ENCODE assay signal across 23 cellular contexts in the genomic region with DNA sequence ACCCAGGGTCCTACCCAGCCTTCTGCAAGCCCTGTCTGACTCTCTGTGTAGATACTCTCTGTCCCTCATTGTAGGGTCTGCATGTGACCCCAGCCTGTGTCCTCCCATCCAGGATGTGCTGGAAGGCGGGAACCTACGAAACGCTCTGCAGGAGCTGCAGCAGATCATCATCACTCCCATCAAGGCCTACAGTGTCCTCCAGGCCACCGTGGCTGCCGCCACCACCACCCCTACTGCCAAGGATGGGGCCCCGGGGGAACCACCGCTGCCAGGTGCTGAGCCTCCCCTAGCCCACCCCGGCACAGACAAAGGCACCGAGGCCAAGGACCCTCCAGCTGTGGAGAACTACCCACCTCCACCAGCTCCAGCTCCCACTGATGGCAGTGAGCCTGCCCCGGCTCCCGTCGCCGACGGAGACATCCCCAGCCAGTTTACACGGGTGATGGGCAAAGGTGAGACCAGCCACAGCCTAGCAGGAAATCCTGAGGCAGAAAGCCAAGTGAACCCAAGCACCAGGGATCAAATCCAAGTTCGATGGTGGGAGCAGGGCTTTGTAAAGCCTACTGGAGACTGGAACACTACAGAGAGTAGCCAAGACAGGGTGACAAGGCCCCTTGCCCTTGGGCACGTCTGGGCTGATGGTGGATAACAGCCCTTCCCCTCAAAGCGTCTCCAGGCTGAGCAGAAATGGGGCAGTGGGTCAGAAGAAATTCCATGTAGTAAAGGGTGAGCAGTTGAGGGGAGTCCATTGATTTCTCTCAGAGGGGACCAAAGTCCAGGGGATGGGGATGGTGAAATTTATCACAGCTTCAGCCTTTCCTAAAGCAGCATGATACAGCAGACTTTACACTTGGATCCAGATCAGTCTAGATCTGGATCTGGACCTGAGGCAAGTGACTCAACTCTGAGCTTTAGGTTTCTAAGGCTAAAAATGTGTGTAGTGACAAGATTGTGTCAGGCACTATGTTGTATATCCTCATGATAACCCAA. TPM values are rescaled to one million over a fixed set of nuclear protein-coding genes. Genes with fewer than 3 reads are reported as not detected.
DNase-seq lines count a peak whose midpoint lies in the region; ATAC-seq, FAIRE-seq and TF ChIP-seq lines count a peak whose summit lies in the region.
"Had no signal": no experiment of that assay in that cellular context is flagged by ENCODE, and none has a peak within 500 bp of the region (broad histone marks: within the 10 kb centered on the region; RNA-seq: fewer than 3 reads in every experiment).

No MANE protein-coding gene starts in this region.

- H2AFZ ChIP-seq in GM23248 (no peak overlapping the region), HepG2 (ENCODE audit: low read length) (no peak overlapping the region), osteoblast (ENCODE audit: low read length) (no peak overlapping the region)
- H2AFZ ChIP-seq: PC-9 had no signal

- no peaks in the 10 kb centered on the region for H3K27me3 Mint-ChIP-seq in T-helper 17 cell
- peaks cover 2% of the 10 kb centered on the region for H3K27me3 Mint-ChIP-seq in glutamatergic neuron (ENCODE audit: unreplicated experiment)
- H3K27me3 Mint-ChIP-seq: CD4-positive, alpha-beta memory T cell had no signal

- no TSS peak for BruUV-seq in HepG2 (replicated peaks; lab: Mats Ljungman, UMichigan)

- POLR2A ChIA-PET in HepG2 (lab: Yijun Ruan, JAX), result interaction anchor here (0.9 to 1.5 kb wide), 5 partner anchors 10 to 58 kb away, joined by 4 to 9 read pairs (median 5); a partner anchor contains a TSS

- intact Hi-C loops in HepG2 (cut with micrococcal nuclease; ENCODE audit: unreplicated experiment), result no loop called here

- H3K27me3 ChIP-seq in GM23248 (replicated peaks; ENCODE audit: insufficient read depth) (no peaks in the 10 kb centered on the region), HepG2 (ENCODE audit: control insufficient read depth in 1 of 2, insufficient read depth in 2 of 2, low read length in 2 of 2) (no peaks in the 10 kb centered on the region), osteoblast (ENCODE audit: insufficient read depth, low read length) (no peaks in the 10 kb centered on the region)
- H3K27me3 ChIP-seq: BLaER1 had no signal

- DNase-seq in GM23248, result peak; percentile 50
- DNase-seq in T-helper 17 cell, result no peak
- DNase-seq in HepG2 (ENCODE audit: low spot score), result peak; percentile 28
- DNase-seq in osteoblast (ENCODE audit: insufficient read length, low spot score, missing footprints), result peak; percentile 79
- no peak for DNase-seq in glutamatergic neuron
- DNase-seq in germinal center (ENCODE audit: low spot score), result no peak
- no peak for DNase-seq in NCI-H2171 treated with DMSO at 0.1 percent for 48 hours (lab: John Stamatoyannopoulos, UW)
- no peak for DNase-seq in OCI-M2 (lab: John Stamatoyannopoulos, UW; ENCODE audit: unreplicated experiment)
- DNase-seq: CD4-positive, alpha-beta memory T cell; DND-41; GOT3; Karpas-422; NCI-H1694 treated with DMSO at 0.1 percent for 48 hours; NCI-H2081 treated with DMSO at 0.1 percent for 48 hours; NCI-H446; NCI-H526; PC-9; RPMI8226; SHP77 treated with DMSO at 0.1 percent for 48 hours had no signal

- H3K79me2 ChIP-seq in GM23248 (ENCODE audit: insufficient read depth) (peaks cover 27% of the 10 kb centered on the region), HepG2 (ENCODE audit: insufficient read depth, low read length) (no peaks in the 10 kb centered on the region), osteoblast (ENCODE audit: insufficient read depth, low read length) (peaks cover 21% of the 10 kb centered on the region)

- H3K4me3 ChIP-seq in GM23248, result no peak overlapping the region
- H3K4me3 ChIP-seq in HepG2 (replicated peaks in 1 of 3; ENCODE audit: insufficient read depth in 1 of 3, low read depth in 2 of 3, low read length in 3 of 3), result no peak overlapping the region
- no peak overlapping the region for H3K4me3 ChIP-seq in osteoblast (ENCODE audit: insufficient read depth, low read length)
- H3K4me3 ChIP-seq: A549, BLaER1, GM12878, PC-9, SK-N-MC had no signal

- no peaks in the 10 kb centered on the region for H3K9me2 ChIP-seq in GM23248 (ENCODE audit: insufficient read depth)

- H3K4me2 ChIP-seq in GM23248 (ENCODE audit: unreplicated experiment) (no peak overlapping the region), HepG2 (ENCODE audit: low read depth, low read length) (0 out of 2 replicates have a peak overlapping the region, but pooled peaks have one; percentile 11), osteoblast (ENCODE audit: insufficient read depth, low read length) (no peak overlapping the region)
- H3K4me2 ChIP-seq: A549, BLaER1, PC-9 had no signal

- H3K9ac ChIP-seq in GM23248 (no peak overlapping the region), HepG2 (ENCODE audit: insufficient read depth, low read depth, low read length) (no peak overlapping the region)
- H3K9ac ChIP-seq: BLaER1 had no signal

- H4K20me1 ChIP-seq in GM23248 (ENCODE audit: insufficient read depth), result no peaks in the 10 kb centered on the region
- H4K20me1 ChIP-seq in HepG2 (ENCODE audit: insufficient read depth, low read length), result no peaks in the 10 kb centered on the region
- H4K20me1 ChIP-seq in osteoblast (ENCODE audit: insufficient read depth, low read length), result peaks cover 3% of the 10 kb centered on the region

- peaks cover 47% of the 10 kb centered on the region for H3K36me3 ChIP-seq in GM23248 (ENCODE audit: low read depth)
- H3K36me3 ChIP-seq in HepG2 (replicated peaks in 1 of 2; ENCODE audit: control insufficient read depth in 1 of 2, insufficient read depth in 2 of 2, low read length in 2 of 2), result peaks cover 49 to 90% of the 10 kb centered on the region in 2 experiments
- H3K36me3 ChIP-seq in osteoblast (ENCODE audit: insufficient read depth, low read length), result peaks cover 82% of the 10 kb centered on the region

- no peaks in the 10 kb centered on the region for H3K9me3 ChIP-seq in GM23248 (ENCODE audit: low read depth)
- no peaks in the 10 kb centered on the region for H3K9me3 ChIP-seq in T-helper 17 cell (ENCODE audit: control insufficient read depth, low read length, poor library complexity, severe bottlenecking)
- no peaks in the 10 kb centered on the region for H3K9me3 ChIP-seq in HepG2 (ENCODE audit: low read length)
- H3K9me3 ChIP-seq in osteoblast (ENCODE audit: low read depth, low read length), result no peaks in the 10 kb centered on the region
- H3K9me3 ChIP-seq: A549, BLaER1 had no signal

- TF ChIP-seq POLR2A in HepG2 (IDR thresholded peaks at IDR 0.05; ENCODE audit: insufficient read depth in 1 of 2, low read depth in 2 of 2, low read length in 2 of 2), result no peak

- 93 to 97% methylated on average over 18 of the region's 18 CpGs for WGBS in GM23248 (ENCODE audit: low coverage in 1 of 2, low lambda C conversion rate in 2 of 2, missing lambda C conversion rate in 2 of 2), 2 experiments
- WGBS in HepG2 (ENCODE audit: low lambda C conversion rate), result 37% methylated on average over 4 of the region's 18 CpGs

- CTCF ChIA-PET in HepG2 (lab: Yijun Ruan, JAX; ENCODE audit: low intra/inter-chr PET ratio, low total read pairs), result no interaction called here

- no peak for ATAC-seq in T-helper 17 cell
- ATAC-seq in HepG2, result peak; percentile 69
- ATAC-seq: A549, GM12878 had no signal

- H3K4me1 ChIP-seq in GM23248 (ENCODE audit: insufficient read depth) (peaks cover 11% of the 10 kb centered on the region), HepG2 (ENCODE audit: insufficient read depth, low read length) (peaks cover 19% of the 10 kb centered on the region), osteoblast (ENCODE audit: insufficient read depth, low read length) (peaks cover 15% of the 10 kb centered on the region)
- H3K4me1 ChIP-seq: A549, BLaER1 had no signal

- H3F3A ChIP-seq in GM23248 (ENCODE audit: insufficient read depth), result peaks cover 26% of the 10 kb centered on the region

- H3K27ac ChIP-seq in GM23248 (peak overlapping the region; percentile 42), HepG2 (ENCODE audit: extremely low read length, insufficient read depth, low read length) (peak overlapping the region; percentile 69), osteoblast (ENCODE audit: low read depth, low read length) (peak overlapping the region; percentile 27)
- H3K27ac ChIP-seq: A549, BLaER1, PC-9, SK-N-MC had no signal

- no peak for TF ChIP-seq CTCF in HepG2 (CRISPR knock-in tag; IDR thresholded peaks at IDR 0.05)
- no peak for TF ChIP-seq CTCF in osteoblast (IDR thresholded peaks at IDR 0.05; ENCODE audit: extremely low read depth, low read depth, low read length)
- TF ChIP-seq CTCF in glutamatergic neuron (IDR thresholded peaks at IDR 0.05; ENCODE audit: partially characterized antibody, unreplicated experiment), result no peak

- H3K27ac Mint-ChIP-seq in T-helper 17 cell (no peak overlapping the region), glutamatergic neuron (ENCODE audit: unreplicated experiment) (no peak overlapping the region)

- in situ Hi-C loops in GM23248 (cut with MboI) (no loop called here), HepG2 (cut with HindIII; ENCODE audit: extremely low pct_ligation_motif_present, low pct_unique_long_range_greater_than_20kb) (no loop called here)

- H3K4me3 Mint-ChIP-seq in T-helper 17 cell, result peak overlapping the region; percentile 7
- no peak overlapping the region for H3K4me3 Mint-ChIP-seq in glutamatergic neuron (ENCODE audit: unreplicated experiment)
- H3K4me3 Mint-ChIP-seq: CD4-positive, alpha-beta memory T cell had no signal

- H3K36me3 Mint-ChIP-seq in T-helper 17 cell (ENCODE audit: low read depth), result peaks cover 27% of the 10 kb centered on the region
- peaks cover 14% of the 10 kb centered on the region for H3K36me3 Mint-ChIP-seq in glutamatergic neuron (ENCODE audit: unreplicated experiment)

- TF ChIP-seq EP300 in HepG2 (IDR thresholded peaks at IDR 0.05; ENCODE audit: low read depth in 2 of 2, low read length in 2 of 2) (no peak), HepG2 (CRISPR knock-in tag; IDR thresholded peaks at IDR 0.05; ENCODE audit: borderline replicate concordance) (no peak)

- no peak for FAIRE-seq in HepG2 (lab: Jason Lieb, UNC)
- FAIRE-seq: GM12878 had no signal

- H3K4me1 Mint-ChIP-seq in T-helper 17 cell, result peaks cover 8% of the 10 kb centered on the region
- no peaks in the 10 kb centered on the region for H3K4me1 Mint-ChIP-seq in glutamatergic neuron (ENCODE audit: low read depth, unreplicated experiment)

- no peak for TF ChIP-seq RAD21 in HepG2 (CRISPR knock-in tag; IDR thresholded peaks at IDR 0.05)

- peaks cover 7% of the 10 kb centered on the region for H3K9me3 Mint-ChIP-seq in glutamatergic neuron (ENCODE audit: unreplicated experiment)
- H3K9me3 Mint-ChIP-seq: CD4-positive, alpha-beta memory T cell had no signal

RNA-seq across cellular contexts. Expression of a gene that starts 13.2 kb away (rescaled TPM):
- total RNA-seq in GM23248 (2014; rRNA removed; shearing (Covaris generic)), result 45.3 and 51.2 TPM in 2 replicates
- polyA plus RNA-seq in GM23248 (2016; fragmentation: Nextera tagmentation; extraction: Ambion mirVana), result 44.2 and 44.5 TPM in 2 replicates
- total RNA-seq in T-helper 17 cell, result 100 to 1,000 TPM; 113 to 127 TPM
- 30.2 and 31.0 TPM in 2 replicates for total RNA-seq in HepG2 (2016; rRNA removed; fragmentation: Illumina TruSeq; extraction: Trizol)
- total RNA-seq in HepG2 (2016; cell fraction: cytosol; rRNA removed; fragmentation: Illumina TruSeq; extraction: Trizol; ENCODE audit: low read depth), result 4.3 and 4.6 TPM in 2 replicates
- total RNA-seq in HepG2 (2016; cell fraction: insoluble cytoplasmic fraction; rRNA removed; fragmentation: Illumina TruSeq; extraction: Trizol), result 25.2 and 33.6 TPM in 2 replicates
- 7.2 and 8.9 TPM in 2 replicates for total RNA-seq in HepG2 (2016; cell fraction: membrane; rRNA removed; fragmentation: Illumina TruSeq; extraction: Trizol)
- 17.1 and 20.6 TPM in 2 replicates for total RNA-seq in HepG2 (2016; cell fraction: nucleus; rRNA removed; fragmentation: Illumina TruSeq; extraction: Trizol)
- polyA plus RNA-seq in HepG2 (2011; rRNA removed), result 30.3 and 31.1 TPM in 2 replicates
- polyA plus RNA-seq in HepG2 (2011; cell fraction: cytosol; rRNA removed), result 23.2 and 28.5 TPM in 2 replicates
- 46.4 and 51.2 TPM in 2 replicates for polyA plus RNA-seq in HepG2 (2011; cell fraction: nucleus; rRNA removed)
- polyA plus RNA-seq in HepG2 (2012), result 31.0 and 32.0 TPM in 2 replicates
- polyA plus RNA-seq in HepG2 (2016; cell fraction: cytosol; fragmentation: Illumina TruSeq; extraction: Trizol; ENCODE audit: low read depth), result 4.2 and 4.5 TPM in 2 replicates
- polyA plus RNA-seq in HepG2 (2016; cell fraction: insoluble cytoplasmic fraction; fragmentation: Illumina TruSeq; extraction: Trizol; ENCODE audit: low read depth), result 45.7 and 53.2 TPM in 2 replicates
- polyA plus RNA-seq in HepG2 (2016; cell fraction: membrane; fragmentation: Illumina TruSeq; extraction: Trizol; ENCODE audit: low read depth), result 7.1 and 7.8 TPM in 2 replicates
- 51.5 and 52.7 TPM in 2 replicates for polyA plus RNA-seq in HepG2 (2016; cell fraction: nucleus; fragmentation: Illumina TruSeq; extraction: Trizol; ENCODE audit: insufficient read depth, low read depth)
- polyA minus RNA-seq in HepG2 (2011; rRNA and poly(A)+ RNA removed; ENCODE audit: low replicate concordance), result 32.5 and 51.4 TPM in 2 replicates
- polyA minus RNA-seq in HepG2 (2011; cell fraction: cytosol; rRNA and poly(A)+ RNA removed), result 17.1 and 19.9 TPM in 2 replicates
- 30.1 and 33.9 TPM in 2 replicates for polyA minus RNA-seq in HepG2 (2011; cell fraction: nucleus; rRNA and poly(A)+ RNA removed)
- total RNA-seq in osteoblast, result 29.3 and 29.8 TPM in 2 replicates
- total RNA-seq in glutamatergic neuron (ENCODE audit: unreplicated experiment), result 36.2 TPM

RNA-seq across cellular contexts. Expression of a gene that starts 13.5 kb away (rescaled TPM):
- total RNA-seq in GM23248 (2014; rRNA removed; shearing (Covaris generic)), result 27.7 and 29.6 TPM in 2 replicates
- polyA plus RNA-seq in GM23248 (2016; fragmentation: Nextera tagmentation; extraction: Ambion mirVana) (34.9 and 39.2 TPM in 2 replicates), HepG2 (2011; rRNA removed) (19.7 and 23.7 TPM in 2 replicates)
- total RNA-seq in T-helper 17 cell (10 to 100 TPM; 43.4 to 43.6 TPM), HepG2 (2016; rRNA removed; fragmentation: Illumina TruSeq; extraction: Trizol) (14.0 and 18.1 TPM in 2 replicates), osteoblast (19.9 and 23.0 TPM in 2 replicates), glutamatergic neuron (ENCODE audit: unreplicated experiment) (30.1 TPM)
- 3.3 and 3.4 TPM in 2 replicates for total RNA-seq in HepG2 (2016; cell fraction: cytosol; rRNA removed; fragmentation: Illumina TruSeq; extraction: Trizol; ENCODE audit: low read depth)
- total RNA-seq in HepG2 (2016; cell fraction: insoluble cytoplasmic fraction; rRNA removed; fragmentation: Illumina TruSeq; extraction: Trizol), result 14.6 and 16.5 TPM in 2 replicates
- 8.2 and 8.3 TPM in 2 replicates for total RNA-seq in HepG2 (2016; cell fraction: membrane; rRNA removed; fragmentation: Illumina TruSeq; extraction: Trizol)
- total RNA-seq in HepG2 (2016; cell fraction: nucleus; rRNA removed; fragmentation: Illumina TruSeq; extraction: Trizol), result 6.8 and 6.9 TPM in 2 replicates
- 23.2 and 27.9 TPM in 2 replicates for polyA plus RNA-seq in HepG2 (2011; cell fraction: cytosol; rRNA removed)
- polyA plus RNA-seq in HepG2 (2011; cell fraction: nucleus; rRNA removed), result 16.6 and 20.4 TPM in 2 replicates
- 12.2 and 13.4 TPM in 2 replicates for polyA plus RNA-seq in HepG2 (2012)
- 3.1 TPM in 2 replicates for polyA plus RNA-seq in HepG2 (2016; cell fraction: cytosol; fragmentation: Illumina TruSeq; extraction: Trizol; ENCODE audit: low read depth)
- polyA plus RNA-seq in HepG2 (2016; cell fraction: insoluble cytoplasmic fraction; fragmentation: Illumina TruSeq; extraction: Trizol; ENCODE audit: low read depth), result 18.4 and 20.3 TPM in 2 replicates
- polyA plus RNA-seq in HepG2 (2016; cell fraction: membrane; fragmentation: Illumina TruSeq; extraction: Trizol; ENCODE audit: low read depth), result 6.3 and 7.9 TPM in 2 replicates
- polyA plus RNA-seq in HepG2 (2016; cell fraction: nucleus; fragmentation: Illumina TruSeq; extraction: Trizol; ENCODE audit: insufficient read depth, low read depth), result 14.1 and 15.8 TPM in 2 replicates
- 44.1 and 48.3 TPM in 2 replicates for polyA minus RNA-seq in HepG2 (2011; rRNA and poly(A)+ RNA removed; ENCODE audit: low replicate concordance)
- polyA minus RNA-seq in HepG2 (2011; cell fraction: cytosol; rRNA and poly(A)+ RNA removed), result 10.6 and 11.3 TPM in 2 replicates
- 10.1 and 13.1 TPM in 2 replicates for polyA minus RNA-seq in HepG2 (2011; cell fraction: nucleus; rRNA and poly(A)+ RNA removed)

RNA-seq across cellular contexts. Expression of a gene that starts 29.0 kb away (rescaled TPM):
- 7.0 and 13.9 TPM in 2 replicates for total RNA-seq in GM23248 (2014; rRNA removed; shearing (Covaris generic))
- polyA plus RNA-seq in GM23248 (2016; fragmentation: Nextera tagmentation; extraction: Ambion mirVana) (86.2 and 86.6 TPM in 2 replicates), HepG2 (2011; rRNA removed) (1.4 and 2.1 TPM in 2 replicates)
- total RNA-seq in T-helper 17 cell (1,000 to 10,000 TPM; 1,082 to 1,318 TPM), HepG2 (2016; rRNA removed; fragmentation: Illumina TruSeq; extraction: Trizol) (0.81 and 1.7 TPM in 2 replicates), osteoblast (6.2 and 6.5 TPM in 2 replicates), glutamatergic neuron (ENCODE audit: unreplicated experiment) (3.1 TPM)
- 1.2 and 1.4 TPM in 2 replicates for total RNA-seq in HepG2 (2016; cell fraction: cytosol; rRNA removed; fragmentation: Illumina TruSeq; extraction: Trizol; ENCODE audit: low read depth)
- 0.52 and 1.3 TPM in 2 replicates for total RNA-seq in HepG2 (2016; cell fraction: insoluble cytoplasmic fraction; rRNA removed; fragmentation: Illumina TruSeq; extraction: Trizol)
- total RNA-seq in HepG2 (2016; cell fraction: membrane; rRNA removed; fragmentation: Illumina TruSeq; extraction: Trizol), result 1.9 and 2.1 TPM in 2 replicates
- total RNA-seq in HepG2 (2016; cell fraction: nucleus; rRNA removed; fragmentation: Illumina TruSeq; extraction: Trizol), result 1.1 and 2.6 TPM in 2 replicates
- polyA plus RNA-seq in HepG2 (2011; cell fraction: cytosol; rRNA removed), result 2.1 TPM in 2 replicates
- 10.8 and 12.7 TPM in 2 replicates for polyA plus RNA-seq in HepG2 (2011; cell fraction: nucleus; rRNA removed)
- polyA plus RNA-seq in HepG2 (2012), result 9.4 and 10.6 TPM in 2 replicates
- polyA plus RNA-seq in HepG2 (2016; cell fraction: cytosol; fragmentation: Illumina TruSeq; extraction: Trizol; ENCODE audit: low read depth), result 1.1 and 1.3 TPM in 2 replicates
- 2.3 and 4.1 TPM in 2 replicates for polyA plus RNA-seq in HepG2 (2016; cell fraction: insoluble cytoplasmic fraction; fragmentation: Illumina TruSeq; extraction: Trizol; ENCODE audit: low read depth)
- polyA plus RNA-seq in HepG2 (2016; cell fraction: membrane; fragmentation: Illumina TruSeq; extraction: Trizol; ENCODE audit: low read depth), result 1.9 and 2.8 TPM in 2 replicates
- 6.2 and 8.4 TPM in 2 replicates for polyA plus RNA-seq in HepG2 (2016; cell fraction: nucleus; fragmentation: Illumina TruSeq; extraction: Trizol; ENCODE audit: insufficient read depth, low read depth)
- polyA minus RNA-seq in HepG2 (2011; rRNA and poly(A)+ RNA removed; ENCODE audit: low replicate concordance), result 4.1 and 5.5 TPM in 2 replicates
- 7.8 and 9.2 TPM in 2 replicates for polyA minus RNA-seq in HepG2 (2011; cell fraction: cytosol; rRNA and poly(A)+ RNA removed)
- polyA minus RNA-seq in HepG2 (2011; cell fraction: nucleus; rRNA and poly(A)+ RNA removed), result 4.1 and 6.0 TPM in 2 replicates

RNA-seq across cellular contexts. Expression of a gene that starts 34.8 kb away (rescaled TPM):
- 12.0 and 17.5 TPM in 2 replicates for total RNA-seq in GM23248 (2014; rRNA removed; shearing (Covaris generic))
- polyA plus RNA-seq in GM23248 (2016; fragmentation: Nextera tagmentation; extraction: Ambion mirVana), result 12.2 and 13.5 TPM in 2 replicates
- total RNA-seq in T-helper 17 cell, result 100 to 1,000 TPM; 119 to 129 TPM
- total RNA-seq in HepG2 (2016; rRNA removed; fragmentation: Illumina TruSeq; extraction: Trizol), result 3.6 and 5.2 TPM in 2 replicates
- total RNA-seq in HepG2 (2016; cell fraction: cytosol; rRNA removed; fragmentation: Illumina TruSeq; extraction: Trizol; ENCODE audit: low read depth), result 0.51 and 1.9 TPM in 2 replicates
- total RNA-seq in HepG2 (2016; cell fraction: insoluble cytoplasmic fraction; rRNA removed; fragmentation: Illumina TruSeq; extraction: Trizol), result 3.1 and 4.0 TPM in 2 replicates
- total RNA-seq in HepG2 (2016; cell fraction: membrane; rRNA removed; fragmentation: Illumina TruSeq; extraction: Trizol), result 2.0 and 3.5 TPM in 2 replicates
- total RNA-seq in HepG2 (2016; cell fraction: nucleus; rRNA removed; fragmentation: Illumina TruSeq; extraction: Trizol), result 6.8 TPM in 2 replicates
- polyA plus RNA-seq in HepG2 (2011; rRNA removed), result 6.8 and 7.8 TPM in 2 replicates
- polyA plus RNA-seq in HepG2 (2011; cell fraction: cytosol; rRNA removed), result 1.9 and 2.4 TPM in 2 replicates
- polyA plus RNA-seq in HepG2 (2011; cell fraction: nucleus; rRNA removed), result 30.6 and 32.3 TPM in 2 replicates
- 5.1 and 11.3 TPM in 2 replicates for polyA plus RNA-seq in HepG2 (2012)
- polyA plus RNA-seq in HepG2 (2016; cell fraction: cytosol; fragmentation: Illumina TruSeq; extraction: Trizol; ENCODE audit: low read depth), result 0.75 and 1.5 TPM in 2 replicates
- polyA plus RNA-seq in HepG2 (2016; cell fraction: insoluble cytoplasmic fraction; fragmentation: Illumina TruSeq; extraction: Trizol; ENCODE audit: low read depth), result 2.8 and 5.1 TPM in 2 replicates
- 2.6 and 3.5 TPM in 2 replicates for polyA plus RNA-seq in HepG2 (2016; cell fraction: membrane; fragmentation: Illumina TruSeq; extraction: Trizol; ENCODE audit: low read depth)
- 17.4 and 28.3 TPM in 2 replicates for polyA plus RNA-seq in HepG2 (2016; cell fraction: nucleus; fragmentation: Illumina TruSeq; extraction: Trizol; ENCODE audit: insufficient read depth, low read depth)
- polyA minus RNA-seq in HepG2 (2011; rRNA and poly(A)+ RNA removed; ENCODE audit: low replicate concordance), result 6.5 and 8.4 TPM in 2 replicates
- 6.3 and 8.3 TPM in 2 replicates for polyA minus RNA-seq in HepG2 (2011; cell fraction: cytosol; rRNA and poly(A)+ RNA removed)
- polyA minus RNA-seq in HepG2 (2011; cell fraction: nucleus; rRNA and poly(A)+ RNA removed), result 18.9 and 20.1 TPM in 2 replicates
- total RNA-seq in osteoblast, result 21.4 and 21.5 TPM in 2 replicates
- total RNA-seq in glutamatergic neuron (ENCODE audit: unreplicated experiment), result 205 TPM

RNA-seq across cellular contexts. Expression of a gene that starts 35.4 kb away (rescaled TPM):
- 71.9 and 87.1 TPM in 2 replicates for total RNA-seq in GM23248 (2014; rRNA removed; shearing (Covaris generic))
- 64.8 and 66.7 TPM in 2 replicates for polyA plus RNA-seq in GM23248 (2016; fragmentation: Nextera tagmentation; extraction: Ambion mirVana)
- 10 to 100 TPM; 64.2 to 93.2 TPM for total RNA-seq in T-helper 17 cell
- 26.0 and 29.1 TPM in 2 replicates for total RNA-seq in HepG2 (2016; rRNA removed; fragmentation: Illumina TruSeq; extraction: Trizol)
- 7.2 and 7.4 TPM in 2 replicates for total RNA-seq in HepG2 (2016; cell fraction: cytosol; rRNA removed; fragmentation: Illumina TruSeq; extraction: Trizol; ENCODE audit: low read depth)
- 25.8 and 26.5 TPM in 2 replicates for total RNA-seq in HepG2 (2016; cell fraction: insoluble cytoplasmic fraction; rRNA removed; fragmentation: Illumina TruSeq; extraction: Trizol)
- 26.3 and 30.4 TPM in 2 replicates for total RNA-seq in HepG2 (2016; cell fraction: membrane; rRNA removed; fragmentation: Illumina TruSeq; extraction: Trizol)
- 21.5 and 28.0 TPM in 2 replicates for total RNA-seq in HepG2 (2016; cell fraction: nucleus; rRNA removed; fragmentation: Illumina TruSeq; extraction: Trizol)
- 31.8 and 37.7 TPM in 2 replicates for polyA plus RNA-seq in HepG2 (2011; rRNA removed)
- polyA plus RNA-seq in HepG2 (2011; cell fraction: cytosol; rRNA removed), result 15.3 and 21.3 TPM in 2 replicates
- polyA plus RNA-seq in HepG2 (2011; cell fraction: nucleus; rRNA removed), result 70.1 and 82.6 TPM in 2 replicates
- polyA plus RNA-seq in HepG2 (2012), result 35.6 and 45.7 TPM in 2 replicates
- 7.6 and 8.0 TPM in 2 replicates for polyA plus RNA-seq in HepG2 (2016; cell fraction: cytosol; fragmentation: Illumina TruSeq; extraction: Trizol; ENCODE audit: low read depth)
- 33.5 and 49.3 TPM in 2 replicates for polyA plus RNA-seq in HepG2 (2016; cell fraction: insoluble cytoplasmic fraction; fragmentation: Illumina TruSeq; extraction: Trizol; ENCODE audit: low read depth)
- polyA plus RNA-seq in HepG2 (2016; cell fraction: membrane; fragmentation: Illumina TruSeq; extraction: Trizol; ENCODE audit: low read depth), result 31.4 and 33.2 TPM in 2 replicates
- 81.0 and 81.2 TPM in 2 replicates for polyA plus RNA-seq in HepG2 (2016; cell fraction: nucleus; fragmentation: Illumina TruSeq; extraction: Trizol; ENCODE audit: insufficient read depth, low read depth)
- 63.3 and 83.3 TPM in 2 replicates for polyA minus RNA-seq in HepG2 (2011; rRNA and poly(A)+ RNA removed; ENCODE audit: low replicate concordance)
- polyA minus RNA-seq in HepG2 (2011; cell fraction: cytosol; rRNA and poly(A)+ RNA removed), result 21.3 and 24.8 TPM in 2 replicates
- polyA minus RNA-seq in HepG2 (2011; cell fraction: nucleus; rRNA and poly(A)+ RNA removed), result 25.0 and 25.6 TPM in 2 replicates
- total RNA-seq in osteoblast, result 85.0 and 85.5 TPM in 2 replicates
- total RNA-seq in glutamatergic neuron (ENCODE audit: unreplicated experiment), result 119 TPM

Comparison
In these comparisons a context has a peak if more than half of its experiments do, and no peak if none do; other contexts are left out.
1. DNase-seq: peak in GM23248 (single experiment), HepG2 (single experiment) and osteoblast (single experiment); none in T-helper 17 cell (0 of 3), glutamatergic neuron (single experiment), germinal center (single experiment), NCI-H2171 treated with DMSO at 0.1 percent for 48 hours (single experiment) and OCI-M2 (single experiment).
2. RNA of a gene that starts 29.0 kb away (total RNA-seq): 1,082 to 1,318 TPM in T-helper 17 cell; 7.0 to 13.9 TPM in GM23248, 6.2 to 6.5 TPM in osteoblast, 3.1 TPM in glutamatergic neuron (single experiment) and 0.52 to 2.6 TPM in HepG2; every median in the first group is over 10 times any median in the second.
3. Peak in every context shown above with its lines, with median percentiles within 50 percentile points of each other: H3K27ac ChIP-seq.